ENCODE assay signal across 8 cellular contexts in genomic region chr9:38622083-38622674, GRCh38. TPM values are rescaled to one million over a fixed set of nuclear protein-coding genes. Genes with fewer than 3 reads are reported as not detected.
DNase-seq lines count a peak whose midpoint lies in the region; ATAC-seq, FAIRE-seq and TF ChIP-seq lines count a peak whose summit lies in the region.

No MANE protein-coding gene starts in this region.

- H3K36me3 ChIP-seq in brain microvascular endothelial cell (replicated peaks) (no peaks in the 10 kb centered on the region), thymus (ENCODE audit: control insufficient read depth, insufficient read depth) (no peaks in the 10 kb centered on the region)

- ATAC-seq in memory B cell (ENCODE audit: low read depth) = no peak

- DNase-seq in GM13976 (ENCODE audit: low spot score) = peak; percentile 30
- DNase-seq in NCI-H345 treated with DMSO at 0.1 percent for 48 hours (lab: John Stamatoyannopoulos, UW; ENCODE audit: unreplicated experiment) = peak; percentile 51
- DNase-seq in brain microvascular endothelial cell = no peak
- DNase-seq in memory B cell (ENCODE audit: low spot score in 2 of 2) = peak in 1 of 2 donors; percentile 12
- DNase-seq in D721Med (ENCODE audit: insufficient read length, low spot score) = no peak
- DNase-seq in HuH-7.5 (ENCODE audit: low spot score) = no peak
- no peak for DNase-seq in GOT3 (lab: John Stamatoyannopoulos, UW)

- in situ Hi-C loops in GM13976 (cut with MboI; ENCODE audit: low sequenced_read_pairs, unreplicated experiment) = no loop called here
- in situ Hi-C loops in brain microvascular endothelial cell (cut with HindIII; ENCODE audit: low pct_ligation_motif_present, low sequenced_read_pairs) = no loop called here

- no peak for FAIRE-seq in D721Med (lab: Jason Lieb, UNC)

- no peaks in the 10 kb centered on the region for H3K4me1 ChIP-seq in thymus (ENCODE audit: control insufficient read depth, insufficient read depth, low read length)

- H3K4me3 Mint-ChIP-seq in memory B cell = peak overlapping the region; percentile 24

- H3K27ac ChIP-seq in brain microvascular endothelial cell (no peak overlapping the region), thymus (ENCODE audit: low read depth) (peak overlapping the region; percentile 18)

- WGBS in thymus = 5% methylated on average over 46 of the region's 46 CpGs

- TF ChIP-seq CTCF in GM13976 (IDR thresholded peaks at IDR 0.05; ENCODE audit: borderline replicate concordance, control extremely low read depth, extremely low read depth, insufficient read depth, missing control alignments) (no peak), brain microvascular endothelial cell (IDR thresholded peaks at IDR 0.05; ENCODE audit: low read depth, low read length, missing control alignments) (no peak), D721Med (IDR thresholded peaks at IDR 0.05; ENCODE audit: insufficient read depth, missing control alignments) (no peak)

- H3K36me3 Mint-ChIP-seq in memory B cell = no peaks in the 10 kb centered on the region

- peaks cover 1% of the 10 kb centered on the region for H3K9me3 ChIP-seq in thymus (ENCODE audit: control insufficient read depth)

- H3K4me3 ChIP-seq in brain microvascular endothelial cell (ENCODE audit: low read depth, low read length) (peak overlapping the region; percentile 37), thymus (ENCODE audit: low read length) (peak overlapping the region; percentile 5)

- H3K4me1 Mint-ChIP-seq in memory B cell = peaks cover 10% of the 10 kb centered on the region

- H3K27me3 ChIP-seq in brain microvascular endothelial cell (replicated peaks) (peaks cover 41% of the 10 kb centered on the region), thymus (ENCODE audit: control insufficient read depth, insufficient read depth) (peaks cover 31% of the 10 kb centered on the region)

- H3K9me3 Mint-ChIP-seq in memory B cell = peaks cover 8% of the 10 kb centered on the region

- H3K27ac Mint-ChIP-seq in memory B cell = no peak overlapping the region

- H3K27me3 Mint-ChIP-seq in memory B cell = peaks cover 18% of the 10 kb centered on the region

RNA-seq across cellular contexts. Expression of gene ANKRD18A, which starts 1.8 kb away (rescaled TPM):
- 9.2 TPM for polyA plus RNA-seq in thymus

Comparison
In these comparisons a context has a peak if more than half of its experiments do, and no peak if none do; other contexts are left out.
1. DNase-seq: peak in GM13976 (single experiment) and NCI-H345 treated with DMSO at 0.1 percent for 48 hours (single experiment); none in brain microvascular endothelial cell (single experiment), D721Med (single experiment), HuH-7.5 (single experiment) and GOT3 (single experiment).